ENCODE assay signal across 1 cellular context in genomic region chr16:18993531-18993930, GRCh38. TPM values are rescaled to one million over a fixed set of nuclear protein-coding genes. Genes with fewer than 3 reads are reported as not detected.
"Had no signal": no experiment of that assay in that cellular context is flagged by ENCODE, and none has a peak within 500 bp of the region (broad histone marks: within the 10 kb centered on the region; RNA-seq: fewer than 3 reads in every experiment).

No MANE protein-coding gene starts in this region.

RNA-seq across cellular contexts. Expression of gene TMC7, which starts 9.8 kb away (rescaled TPM):
- total RNA-seq: GM12878 had no signal
